28 cellular contexts compared by ENCODE assay signal in the genomic region with DNA sequence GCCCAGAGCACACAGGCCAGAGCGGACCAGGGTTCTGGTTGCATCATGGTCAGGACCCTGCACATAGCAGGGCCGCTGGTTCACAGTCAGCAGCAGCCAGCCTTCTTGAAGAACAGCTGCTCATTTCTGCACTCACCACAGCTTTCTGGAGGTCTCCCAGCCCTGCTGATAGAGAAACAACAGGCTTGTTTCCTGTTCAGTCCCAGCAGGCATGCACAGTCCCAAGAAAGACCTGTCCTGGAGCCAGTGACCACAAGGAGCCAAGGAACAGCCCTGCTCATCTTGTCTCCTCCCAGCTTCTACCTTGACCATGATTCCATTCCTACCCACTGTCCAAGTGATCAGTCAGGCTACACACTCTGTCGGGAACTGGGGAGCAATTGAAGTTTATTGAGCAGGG.
DNase-seq lines count a peak whose midpoint lies in the region; ATAC-seq and TF ChIP-seq lines count a peak whose summit lies in the region.
"Had no signal": no experiment of that assay in that cellular context is flagged by ENCODE, and none has a peak within 500 bp of the region (broad histone marks: within the 10 kb centered on the region; RNA-seq: fewer than 3 reads in every experiment).

No MANE protein-coding gene starts in this region.

- H3K9me3 ChIP-seq in SK-N-SH (no peaks in the 10 kb centered on the region), adipocyte (ENCODE audit: control insufficient read depth, low read length) (peaks cover 11% of the 10 kb centered on the region), tibial artery (peaks cover 0 to 13% (median 9%) of the 10 kb centered on the region in 3 donors)
- H3K9me3 ChIP-seq: esophagus squamous epithelium, neutrophil had no signal

- H3K4me2 ChIP-seq in SK-N-SH, result no peak overlapping the region

- H3K4me3 ChIP-seq in SK-N-SH (ENCODE audit: low read depth in 2 of 2, low read length in 1 of 2) (no peak overlapping the region), adipocyte (ENCODE audit: low read length) (no peak overlapping the region), tibial artery (no peak overlapping the region)
- H3K4me3 ChIP-seq: ascending aorta, esophagus squamous epithelium, heart left ventricle, stomach had no signal

- WGBS in SK-N-SH (ENCODE audit: low lambda C conversion rate), result 33% methylated on average over 1 of the region's 3 CpGs

- H3K27me3 ChIP-seq in SK-N-SH (ENCODE audit: insufficient read depth) (peaks cover 11% of the 10 kb centered on the region; the same call in 1 of the 2 replicates), adipocyte (replicated peaks; ENCODE audit: control insufficient read depth, insufficient read depth, low read length) (peaks cover 50% of the 10 kb centered on the region), tibial artery (peaks cover 3 to 93% of the 10 kb centered on the region in 2 donors)

- H2AFZ ChIP-seq in SK-N-SH (ENCODE audit: low read depth), result no peak overlapping the region

- H3K79me2 ChIP-seq in SK-N-SH (ENCODE audit: insufficient read depth), result no peaks in the 10 kb centered on the region

- H3F3A ChIP-seq in SK-N-SH (replicated peaks; ENCODE audit: insufficient read depth), result no peaks in the 10 kb centered on the region

- POLR2A ChIA-PET in SK-N-SH (lab: Yijun Ruan, JAX), result no interaction called here

- H3K27ac ChIP-seq in SK-N-SH (ENCODE audit: low read depth in 2 of 2, low read length in 1 of 2) (no peak overlapping the region), tibial artery (no peak overlapping the region)
- H3K27ac ChIP-seq: 22Rv1, ascending aorta, esophagus squamous epithelium, heart left ventricle, neutrophil, stomach had no signal

- DNase-seq in SK-N-SH (no peak), adipocyte (ENCODE audit: low read depth) (peak; percentile 22), fibroblast of peridontal ligament (ENCODE audit: extremely low read depth) (peak; percentile 73), tibial artery (no peak), SHP77 treated with DMSO at 0.1 percent for 48 hours (lab: John Stamatoyannopoulos, UW) (no peak)
- no peak for DNase-seq in activated CD8-positive, alpha-beta memory T cell treated with anti-CD3 and anti-CD28 coated beads for 24 hours
- DNase-seq: activated CD8-positive, alpha-beta T cell treated with anti-CD3 and anti-CD28 coated beads, Interleukin-2, amount 10 ng/mL, durations not matched to agents 7 days and 5 days; activated naive CD4-positive, alpha-beta T cell treated with anti-CD3 and anti-CD28 coated beads for 36 hours; activated T-cell treated with anti-CD3 and anti-CD28 coated beads, Interleukin-2, amount 50 U/mL, for 24 hours; COR-L47; DND-41; esophagus squamous epithelium; heart left ventricle; immature natural killer cell; left ventricle myocardium superior; NCI-H1092 treated with DMSO at 0.1 percent for 48 hours; NCI-H2081 treated with DMSO at 0.1 percent for 48 hours; NCI-H446 treated with DMSO at 0.1 percent for 48 hours; small intestine; stimulated activated CD4-positive, alpha-beta T cell treated with anti-CD3 and anti-CD28 coated beads, Interleukin-4, amount 100 ng/mL, for 1 hour; stomach; T-helper 9 cell; trophoblast cell had no signal

- intact Hi-C loops in tibial artery (cut with DNase I; ENCODE audit: low total_unique reads), result no loop called here

- no peak overlapping the region for H3K9ac ChIP-seq in SK-N-SH
- H3K9ac ChIP-seq in adipocyte (ENCODE audit: low read length), result no peak overlapping the region

- TF ChIP-seq CTCF in SK-N-SH (IDR thresholded peaks at IDR 0.05) (no peak), tibial artery (IDR thresholded peaks at IDR 0.05) (no peak)

- H4K20me1 ChIP-seq in SK-N-SH (ENCODE audit: insufficient read depth), result no peaks in the 10 kb centered on the region

- TF ChIP-seq RAD21 in SK-N-SH (IDR thresholded peaks at IDR 0.05; ENCODE audit: low read length), result no peak

- no peaks in the 10 kb centered on the region for H3K4me1 ChIP-seq in SK-N-SH (ENCODE audit: control insufficient read depth in 1 of 2, insufficient read depth in 2 of 2, low read depth in 1 of 2, low read length in 1 of 2)
- no peaks in the 10 kb centered on the region for H3K4me1 ChIP-seq in adipocyte (ENCODE audit: control insufficient read depth, insufficient read depth, low read length)
- H3K4me1 ChIP-seq in tibial artery, result no peaks in the 10 kb centered on the region
- H3K4me1 ChIP-seq: ascending aorta, esophagus squamous epithelium, heart left ventricle, stomach had no signal

- CTCF ChIA-PET in SK-N-SH (lab: Yijun Ruan, JAX), result no interaction called here

- H3K36me3 ChIP-seq in SK-N-SH (replicated peaks in 1 of 2; ENCODE audit: control insufficient read depth in 1 of 2, insufficient read depth in 2 of 2, low read length in 1 of 2) (no peaks in the 10 kb centered on the region), adipocyte (ENCODE audit: control insufficient read depth, insufficient read depth, low read length, severe bottlenecking) (no peaks in the 10 kb centered on the region), tibial artery (no peaks in the 10 kb centered on the region)
- H3K36me3 ChIP-seq: ascending aorta, esophagus squamous epithelium, heart left ventricle, neutrophil, stomach had no signal

- peak; percentile 24; the same call in 2 of the 3 replicates for ATAC-seq in SK-N-SH treated with all-trans-retinoic acid at 6 μM for 48 hours
- ATAC-seq in HG03095 (IDR thresholded peaks at IDR 0.05; ENCODE audit: unreplicated experiment), result no peak
- ATAC-seq: activated CD8-positive, alpha-beta T cell treated with anti-CD3 and anti-CD28 coated beads, Interleukin-2, amount 10 ng/mL, durations not matched to agents 7 days and 5 days; heart left ventricle; left ventricle myocardium superior had no signal

- no peak for TF ChIP-seq EP300 in SK-N-SH (IDR thresholded peaks at IDR 0.05; ENCODE audit: borderline replicate concordance in 1 of 2, low read depth in 1 of 2, low read length in 1 of 2)

- H3K9me2 ChIP-seq in SK-N-SH, result no peaks in the 10 kb centered on the region

TF ChIP-seq in SK-N-SH treated with all-trans-retinoic acid at 6 μM for 48 hours, 23 proteins besides CTCF, POLR2A, EP300 and RAD21 (continues in another document):
- TF ChIP-seq ZNF565 (CRISPR knock-in tag; conservative IDR thresholded peaks at IDR 0.05; ENCODE audit: low read depth) (no peak), RARB (CRISPR knock-in tag; IDR thresholded peaks at IDR 0.05) (no peak), ZNF8 (CRISPR knock-in tag; IDR thresholded peaks at IDR 0.05) (no peak), TCF4 (CRISPR knock-in tag; IDR thresholded peaks at IDR 0.05; ENCODE audit: borderline replicate concordance) (no peak)
- TF ChIP-seq, protein P1, sequence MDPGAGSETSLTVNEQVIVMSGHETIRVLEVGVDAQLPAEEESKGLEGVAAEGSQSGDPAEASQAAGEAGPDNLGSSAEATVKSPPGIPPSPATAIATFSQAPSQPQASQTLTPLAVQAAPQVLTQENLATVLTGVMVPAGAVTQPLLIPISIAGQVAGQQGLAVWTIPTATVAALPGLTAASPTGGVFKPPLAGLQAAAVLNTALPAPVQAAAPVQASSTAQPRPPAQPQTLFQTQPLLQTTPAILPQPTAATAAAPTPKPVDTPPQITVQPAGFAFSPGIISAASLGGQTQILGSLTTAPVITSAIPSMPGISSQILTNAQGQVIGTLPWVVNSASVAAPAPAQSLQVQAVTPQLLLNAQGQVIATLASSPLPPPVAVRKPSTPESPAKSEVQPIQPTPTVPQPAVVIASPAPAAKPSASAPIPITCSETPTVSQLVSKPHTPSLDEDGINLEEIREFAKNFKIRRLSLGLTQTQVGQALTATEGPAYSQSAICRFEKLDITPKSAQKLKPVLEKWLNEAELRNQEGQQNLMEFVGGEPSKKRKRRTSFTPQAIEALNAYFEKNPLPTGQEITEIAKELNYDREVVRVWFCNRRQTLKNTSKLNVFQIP (CRISPR knock-in tag; IDR thresholded peaks at IDR 0.05; ENCODE audit: borderline replicate concordance, low read depth), result no peak

TF ChIP-seq in SK-N-SH, 30 proteins besides CTCF, POLR2A, EP300 and RAD21 (continues in another document):
- TF ChIP-seq, protein P2, sequence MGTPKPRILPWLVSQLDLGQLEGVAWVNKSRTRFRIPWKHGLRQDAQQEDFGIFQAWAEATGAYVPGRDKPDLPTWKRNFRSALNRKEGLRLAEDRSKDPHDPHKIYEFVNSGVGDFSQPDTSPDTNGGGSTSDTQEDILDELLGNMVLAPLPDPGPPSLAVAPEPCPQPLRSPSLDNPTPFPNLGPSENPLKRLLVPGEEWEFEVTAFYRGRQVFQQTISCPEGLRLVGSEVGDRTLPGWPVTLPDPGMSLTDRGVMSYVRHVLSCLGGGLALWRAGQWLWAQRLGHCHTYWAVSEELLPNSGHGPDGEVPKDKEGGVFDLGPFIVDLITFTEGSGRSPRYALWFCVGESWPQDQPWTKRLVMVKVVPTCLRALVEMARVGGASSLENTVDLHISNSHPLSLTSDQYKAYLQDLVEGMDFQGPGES (IDR thresholded peaks at IDR 0.05; ENCODE audit: low read depth, low read length), result no peak
- TF ChIP-seq TEAD4 (IDR thresholded peaks at IDR 0.05; ENCODE audit: borderline replicate concordance, insufficient read depth) (no peak), FOSL2 (IDR thresholded peaks at IDR 0.05; ENCODE audit: borderline replicate concordance, low read depth) (no peak), EZH2phosphoT487 (IDR thresholded peaks at IDR 0.05; ENCODE audit: borderline replicate concordance, low read depth) (no peak), GATA2 (CRISPR knock-in tag; IDR thresholded peaks at IDR 0.05) (no peak), MXI1 (IDR thresholded peaks at IDR 0.05; ENCODE audit: low read depth, low read length) (no peak), RCOR1 (IDR thresholded peaks at IDR 0.05; ENCODE audit: low read length) (no peak)
- TF ChIP-seq, protein P3, sequence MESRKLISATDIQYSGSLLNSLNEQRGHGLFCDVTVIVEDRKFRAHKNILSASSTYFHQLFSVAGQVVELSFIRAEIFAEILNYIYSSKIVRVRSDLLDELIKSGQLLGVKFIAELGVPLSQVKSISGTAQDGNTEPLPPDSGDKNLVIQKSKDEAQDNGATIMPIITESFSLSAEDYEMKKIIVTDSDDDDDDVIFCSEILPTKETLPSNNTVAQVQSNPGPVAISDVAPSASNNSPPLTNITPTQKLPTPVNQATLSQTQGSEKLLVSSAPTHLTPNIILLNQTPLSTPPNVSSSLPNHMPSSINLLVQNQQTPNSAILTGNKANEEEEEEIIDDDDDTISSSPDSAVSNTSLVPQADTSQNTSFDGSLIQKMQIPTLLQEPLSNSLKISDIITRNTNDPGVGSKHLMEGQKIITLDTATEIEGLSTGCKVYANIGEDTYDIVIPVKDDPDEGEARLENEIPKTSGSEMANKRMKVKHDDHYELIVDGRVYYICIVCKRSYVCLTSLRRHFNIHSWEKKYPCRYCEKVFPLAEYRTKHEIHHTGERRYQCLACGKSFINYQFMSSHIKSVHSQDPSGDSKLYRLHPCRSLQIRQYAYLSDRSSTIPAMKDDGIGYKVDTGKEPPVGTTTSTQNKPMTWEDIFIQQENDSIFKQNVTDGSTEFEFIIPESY (IDR thresholded peaks at IDR 0.05; ENCODE audit: borderline replicate concordance, low read depth), result no peak

Comparison
In these comparisons a context has a peak if more than half of its experiments do, and no peak if none do; other contexts are left out.
1. DNase-seq: peak in adipocyte (single experiment) and fibroblast of peridontal ligament (single experiment); none in SK-N-SH (single experiment), tibial artery (0 of 2), SHP77 treated with DMSO at 0.1 percent for 48 hours (single experiment) and activated CD8-positive, alpha-beta memory T cell treated with anti-CD3 and anti-CD28 coated beads for 24 hours (single experiment).